In genomic region chr5:36575367-36575781, GRCh38 we compare ENCODE assay signal across 17 cellular contexts. TPM values are rescaled to one million over a fixed set of nuclear protein-coding genes. Genes with fewer than 3 reads are reported as not detected.
A peak's percentile ranks its signal among the peaks of the same experiment; 100 is the strongest.
DNase-seq lines count a peak whose midpoint lies in the region; ATAC-seq, FAIRE-seq and TF ChIP-seq lines count a peak whose summit lies in the region.
"Had no signal": no experiment of that assay in that cellular context is flagged by ENCODE, and none has a peak within 500 bp of the region (broad histone marks: within the 10 kb centered on the region; RNA-seq: fewer than 3 reads in every experiment).

No MANE protein-coding gene starts in this region.

- peak overlapping the region; percentile 26 for H2AFZ ChIP-seq in astrocyte (ENCODE audit: low read depth, low read length)

- DNase-seq in Right ventricle myocardium superior (no peak), Right ventricle myocardium inferior (ENCODE audit: missing footprints) (no peak), astrocyte (ENCODE audit: low read depth) (peak; percentile 78), foreskin melanocyte (peak; percentile 94), GM12892 (ENCODE audit: insufficient read length) (no peak)
- DNase-seq in activated CD4-positive, alpha-beta T cell treated with anti-CD3 and anti-CD28 coated beads, Interleukin-2, amount 50 U/mL, for 4 hours, result no peak
- DNase-seq: activated CD4-positive, alpha-beta T cell treated with anti-CD3 and anti-CD28 coated beads for 4 hours; naive thymus-derived CD4-positive, alpha-beta T cell; NCI-H2171 treated with DMSO at 0.1 percent for 48 hours; spleen; T-cell; thyroid gland had no signal

- H4K20me1 ChIP-seq in astrocyte (ENCODE audit: insufficient read depth, low read length), result no peaks in the 10 kb centered on the region

- H3K4me2 ChIP-seq in astrocyte (ENCODE audit: low read length) (peak overlapping the region; percentile 75), skeletal muscle satellite cell (ENCODE audit: low read length) (peak overlapping the region; percentile 47)

- no peaks in the 10 kb centered on the region for H3K9me3 Mint-ChIP-seq in astrocyte (ENCODE audit: unreplicated experiment)

- H3K36me3 ChIP-seq in astrocyte (ENCODE audit: insufficient read depth, low read length), result no peaks in the 10 kb centered on the region
- H3K36me3 ChIP-seq in skeletal muscle satellite cell (ENCODE audit: insufficient read depth, low read length), result no peaks in the 10 kb centered on the region
- H3K36me3 ChIP-seq: cardiac muscle cell, esophagus muscularis mucosa, spleen, thyroid gland had no signal

- no peak overlapping the region for H3K4me3 Mint-ChIP-seq in astrocyte (ENCODE audit: unreplicated experiment)
- H3K4me3 Mint-ChIP-seq: naive thymus-derived CD4-positive, alpha-beta T cell; T-cell had no signal

- ATAC-seq in Right ventricle myocardium superior (ENCODE audit: poor library complexity), result peak; percentile 26
- ATAC-seq in Right ventricle myocardium inferior, result no peak
- ATAC-seq in GM21786 (IDR thresholded peaks at IDR 0.05; ENCODE audit: unreplicated experiment), result no peak
- ATAC-seq: naive thymus-derived CD4-positive, alpha-beta T cell; T-cell had no signal

- intact Hi-C loops in Right ventricle myocardium superior (cut with DNase I), result no loop called here
- intact Hi-C loops in Right ventricle myocardium inferior (cut with DNase I), result no loop called here

- H3K27ac Mint-ChIP-seq in astrocyte (ENCODE audit: unreplicated experiment), result peak overlapping the region; percentile 38
- H3K27ac Mint-ChIP-seq: naive thymus-derived CD4-positive, alpha-beta T cell; T-cell had no signal

- no peak for TF ChIP-seq POLR2A in GM12892 (IDR thresholded peaks at IDR 0.05; ENCODE audit: low read depth, low read length)

- H3K27me3 ChIP-seq in astrocyte (ENCODE audit: insufficient read depth, low read length) (no peaks in the 10 kb centered on the region), skeletal muscle satellite cell (ENCODE audit: control insufficient read depth, insufficient read depth, low read length) (no peaks in the 10 kb centered on the region)
- H3K27me3 ChIP-seq: cardiac muscle cell, esophagus muscularis mucosa, spleen, thyroid gland had no signal

- no peaks in the 10 kb centered on the region for H3K36me3 Mint-ChIP-seq in astrocyte (ENCODE audit: low read depth, unreplicated experiment)
- H3K36me3 Mint-ChIP-seq: naive thymus-derived CD4-positive, alpha-beta T cell; T-cell had no signal

- H3K4me3 ChIP-seq in astrocyte (ENCODE audit: insufficient read depth, low read depth, low read length) (peak overlapping the region; percentile 19), skeletal muscle satellite cell (ENCODE audit: low read length) (peak overlapping the region; percentile 1)
- H3K4me3 ChIP-seq: cardiac muscle cell, esophagus muscularis mucosa, spleen, thyroid gland had no signal

- FAIRE-seq in astrocyte (lab: Jason Lieb, UNC) (peak; percentile 78), GM12892 (lab: Jason Lieb, UNC) (no peak)
- FAIRE-seq: A204.1 had no signal

- no peaks in the 10 kb centered on the region for H3K9me3 ChIP-seq in astrocyte (ENCODE audit: insufficient read depth, low read depth, low read length)
- no peaks in the 10 kb centered on the region for H3K9me3 ChIP-seq in skeletal muscle satellite cell (replicated peaks; ENCODE audit: low read length)
- H3K9me3 ChIP-seq: esophagus muscularis mucosa, spleen, thyroid gland had no signal

- H3K27me3 Mint-ChIP-seq in astrocyte (ENCODE audit: low read depth, unreplicated experiment), result no peaks in the 10 kb centered on the region

- peaks cover 2% of the 10 kb centered on the region for H3K4me1 Mint-ChIP-seq in astrocyte (ENCODE audit: low read depth, unreplicated experiment)
- H3K4me1 Mint-ChIP-seq: naive thymus-derived CD4-positive, alpha-beta T cell; T-cell had no signal

- no peak for TF ChIP-seq CTCF in astrocyte (IDR thresholded peaks at IDR 0.05; ENCODE audit: insufficient read depth, low read depth, low read length)

- peak overlapping the region; percentile 41 for H3K27ac ChIP-seq in astrocyte (ENCODE audit: low read depth, low read length)
- H3K27ac ChIP-seq: cardiac muscle cell, esophagus muscularis mucosa, spleen, thyroid gland had no signal

- H3K4me1 ChIP-seq in astrocyte (ENCODE audit: insufficient read depth, low read length) (peaks cover 30% of the 10 kb centered on the region), skeletal muscle satellite cell (ENCODE audit: control insufficient read depth, insufficient read depth, low read length) (peaks cover 43% of the 10 kb centered on the region)
- H3K4me1 ChIP-seq: spleen had no signal

- H3K79me2 ChIP-seq in astrocyte (ENCODE audit: insufficient read depth, low read length), result no peaks in the 10 kb centered on the region

- peak overlapping the region; percentile 26 for H3K9ac ChIP-seq in astrocyte (ENCODE audit: low read length)
- peak overlapping the region; percentile 1 for H3K9ac ChIP-seq in skeletal muscle satellite cell (ENCODE audit: low read depth, low read length)

RNA-seq across cellular contexts. Expression of gene SLC1A3, which starts 31.0 kb away (rescaled TPM):
- total RNA-seq in Right ventricle myocardium superior (93.8 TPM), Right ventricle myocardium inferior (95.4 TPM), astrocyte (20.9 and 23.8 TPM in 2 replicates)
- 7.4 TPM in 2 replicates for total RNA-seq in skeletal muscle satellite cell (2012; rRNA removed)
- not detected for polyA plus RNA-seq in GM12892 (2012; ENCODE audit: missing spikeins)
- polyA plus RNA-seq: naive thymus-derived CD4-positive, alpha-beta T cell had no signal

Comparison
In these comparisons a context has a peak if more than half of its experiments do, and no peak if none do; other contexts are left out.
1. DNase-seq: peak in astrocyte (single experiment) and foreskin melanocyte (single experiment); none in Right ventricle myocardium superior (single experiment), Right ventricle myocardium inferior (single experiment), activated CD4-positive, alpha-beta T cell treated with anti-CD3 and anti-CD28 coated beads, Interleukin-2, amount 50 U/mL, for 4 hours (0 of 2) and GM12892 (single experiment).